In genomic region chr3:106765342-106765741, GRCh38 we compare ENCODE assay signal across 14 cellular contexts.
DNase-seq lines count a peak whose midpoint lies in the region; ATAC-seq, FAIRE-seq and TF ChIP-seq lines count a peak whose summit lies in the region.
"Had no signal": no experiment of that assay in that cellular context is flagged by ENCODE, and none has a peak within 500 bp of the region (broad histone marks: within the 10 kb centered on the region; RNA-seq: fewer than 3 reads in every experiment).

No MANE protein-coding gene starts in this region.

- peak; percentile 93 for FAIRE-seq in bronchial epithelial cell (lab: Jason Lieb, UNC)

- H3K27me3 ChIP-seq in bronchial epithelial cell (ENCODE audit: control insufficient read depth, insufficient read depth, low read length): no peaks in the 10 kb centered on the region
- no peaks in the 10 kb centered on the region for H3K27me3 ChIP-seq in esophagus squamous epithelium
- H3K27me3 ChIP-seq: dorsolateral prefrontal cortex, right atrium auricular region had no signal

- H3K36me3 ChIP-seq in bronchial epithelial cell (ENCODE audit: control insufficient read depth, insufficient read depth, low read length): no peaks in the 10 kb centered on the region
- H3K36me3 ChIP-seq in esophagus squamous epithelium: no peaks in the 10 kb centered on the region
- H3K36me3 ChIP-seq: right atrium auricular region had no signal

- WGBS in esophagus squamous epithelium, 2 donors: 39 to 53% methylated on average over 7 of the region's 7 CpGs

- no peak overlapping the region for H3K4me3 ChIP-seq in bronchial epithelial cell (ENCODE audit: low read depth, low read length)
- no peak overlapping the region for H3K4me3 ChIP-seq in esophagus squamous epithelium
- H3K4me3 ChIP-seq: dorsolateral prefrontal cortex, right atrium auricular region had no signal

- no peak for TF ChIP-seq POLR2A in esophagus squamous epithelium (IDR thresholded peaks at IDR 0.05)

- H3K27ac ChIP-seq in esophagus squamous epithelium: no peak overlapping the region
- H3K27ac ChIP-seq: C4-2B, dorsolateral prefrontal cortex, right atrium auricular region had no signal

- no peak for ATAC-seq in Right ventricle myocardium superior (ENCODE audit: poor library complexity)

- DNase-seq in AG09319 (ENCODE audit: extremely low read depth, low read depth) (peak; percentile 15), LHCN-M2 (ENCODE audit: low read depth) (peak; percentile 89), bronchial epithelial cell (ENCODE audit: low read depth) (peak; percentile 98), kidney tubule cell (ENCODE audit: low spot score) (peak; percentile 33), NCI-H2107 treated with DMSO at 0.1 percent for 48 hours (lab: John Stamatoyannopoulos, UW; ENCODE audit: unreplicated experiment) (no peak), NCI-H146 treated with DMSO at 0.1 percent for 48 hours (lab: John Stamatoyannopoulos, UW; ENCODE audit: unreplicated experiment) (no peak), esophagus squamous epithelium (lab: John Stamatoyannopoulos, UW) (no peak), Right ventricle myocardium superior (no peak)
- DNase-seq: activated CD8-positive, alpha-beta memory T cell treated with anti-CD3 and anti-CD28 coated beads for 24 hours; NCI-H187; T-helper 9 cell had no signal

- intact Hi-C loops in esophagus squamous epithelium (cut with DNase I) (no loop called here), Right ventricle myocardium superior (cut with DNase I) (no loop called here)

- no peaks in the 10 kb centered on the region for H3K9me3 ChIP-seq in esophagus squamous epithelium
- H3K9me3 ChIP-seq: right atrium auricular region had no signal

- TF ChIP-seq CTCF in AG09319 (IDR thresholded peaks at IDR 0.05; ENCODE audit: low read depth, low read length) (no peak), bronchial epithelial cell (IDR thresholded peaks at IDR 0.05; ENCODE audit: insufficient read depth, low read length, severe bottlenecking) (no peak), esophagus squamous epithelium (IDR thresholded peaks at IDR 0.05) (no peak)

- no peaks in the 10 kb centered on the region for H3K4me1 ChIP-seq in esophagus squamous epithelium
- H3K4me1 ChIP-seq: right atrium auricular region had no signal

Comparison
In these comparisons a context has a peak if more than half of its experiments do, and no peak if none do; other contexts are left out.
1. DNase-seq: peak in AG09319 (single experiment), LHCN-M2 (single experiment), bronchial epithelial cell (single experiment) and kidney tubule cell (single experiment); none in NCI-H2107 treated with DMSO at 0.1 percent for 48 hours (single experiment), NCI-H146 treated with DMSO at 0.1 percent for 48 hours (single experiment), esophagus squamous epithelium (single experiment) and Right ventricle myocardium superior (single experiment).